Comparison of ENCODE assay signal across 19 cellular contexts in the genomic region with DNA sequence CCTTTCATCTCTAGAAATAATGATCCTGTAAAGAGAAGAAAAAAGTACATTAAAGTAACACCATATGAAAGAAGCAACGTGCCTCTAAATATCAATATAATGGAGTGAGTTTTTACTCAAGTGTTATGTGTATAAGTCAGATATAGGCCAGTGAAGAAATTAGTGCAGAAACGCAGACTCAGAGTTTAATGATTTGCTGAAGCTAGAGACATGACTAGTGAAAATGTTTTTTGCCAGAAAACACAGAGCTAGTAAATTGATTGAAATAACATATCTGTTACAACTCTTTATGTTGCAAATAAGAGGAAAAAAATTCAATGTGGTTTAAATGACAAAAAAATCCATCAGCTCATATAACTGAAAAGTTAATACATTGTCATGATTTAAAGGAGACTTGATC.
"Had no signal": no experiment of that assay in that cellular context is flagged by ENCODE, and none has a peak within 500 bp of the region (broad histone marks: within the 10 kb centered on the region; RNA-seq: fewer than 3 reads in every experiment).

No MANE protein-coding gene starts in this region.

- DNase-seq: cerebellar nuclear complex; effector memory CD8-positive, alpha-beta T cell; esophagus squamous epithelium; foreskin melanocyte; heart left ventricle; hypothalamus; islet precursor cell; left colon; left ventricle myocardium superior; naive thymus-derived CD4-positive, alpha-beta T cell; psoas muscle; stimulated activated CD4-positive, alpha-beta T cell treated with anti-CD3 and anti-CD28 coated beads, Interleukin-2, amount 100 ng/mL, for 24 hours; stimulated activated naive CD4-positive, alpha-beta T cell; stomach; substantia nigra; trophoblast cell had no signal

- ATAC-seq: effector memory CD8-positive, alpha-beta T cell; heart left ventricle; left colon; left ventricle myocardium superior; naive thymus-derived CD4-positive, alpha-beta T cell; psoas muscle; sciatic nerve had no signal

- H3K4me3 ChIP-seq: esophagus squamous epithelium, heart left ventricle, lung, psoas muscle, stomach had no signal

- H3K36me3 ChIP-seq: esophagus squamous epithelium, heart left ventricle, neutrophil, stomach had no signal

- H3K27ac ChIP-seq: esophagus squamous epithelium, heart left ventricle, neutrophil, psoas muscle, stomach had no signal

- H3K4me1 ChIP-seq: esophagus squamous epithelium, heart left ventricle, psoas muscle, stomach had no signal

- H3K9me3 ChIP-seq: esophagus squamous epithelium, neutrophil, psoas muscle, stomach had no signal

- H3K27me3 ChIP-seq: esophagus squamous epithelium, heart left ventricle, neutrophil, stomach had no signal
